ENCODE assay signal across 6 cellular contexts in the genomic region with DNA sequence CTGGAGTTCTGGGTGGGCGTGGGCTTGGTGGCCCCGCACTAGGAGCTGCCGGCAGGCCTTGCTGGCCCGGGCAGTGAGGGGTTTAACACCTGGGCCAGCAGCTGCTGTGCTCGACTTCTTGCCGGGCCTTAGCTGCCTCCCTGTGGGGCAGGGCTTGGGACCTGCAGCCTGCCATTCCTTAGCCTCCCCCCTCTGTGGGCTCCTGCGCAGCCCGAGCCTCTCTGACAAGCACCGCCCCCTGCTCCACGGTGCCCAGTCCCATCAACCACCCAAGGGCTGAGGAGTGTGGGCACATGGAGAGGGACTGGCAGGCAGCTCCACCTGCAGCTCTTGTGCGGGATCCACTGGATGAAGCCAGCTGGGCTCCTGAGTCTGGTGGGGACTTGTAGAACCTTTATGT. TPM values are rescaled to one million over a fixed set of nuclear protein-coding genes. Genes with fewer than 3 reads are reported as not detected.
"Had no signal": no experiment of that assay in that cellular context is flagged by ENCODE, and none has a peak within 500 bp of the region (broad histone marks: within the 10 kb centered on the region; RNA-seq: fewer than 3 reads in every experiment).

No MANE protein-coding gene starts in this region.

RNA-seq across cellular contexts. Expression of a gene that starts 53.0 kb away (rescaled TPM):
- total RNA-seq: GM23248, HFFc6, HT1080 had no signal
- polyA plus RNA-seq: IgD-negative memory B cell had no signal

RNA-seq across cellular contexts. Expression of a gene that starts 56.2 kb away (rescaled TPM):
- total RNA-seq: GM23248, H4, HepG2, HFFc6, HT1080 had no signal
- polyA plus RNA-seq: GM23248, HepG2, IgD-negative memory B cell had no signal
